In genomic region chr19:10884273-10884672, GRCh38 we compare ENCODE assay signal across 16 cellular contexts. TPM values are rescaled to one million over a fixed set of nuclear protein-coding genes. Genes with fewer than 3 reads are reported as not detected.
DNase-seq lines count a peak whose midpoint lies in the region; ATAC-seq and TF ChIP-seq lines count a peak whose summit lies in the region.
"Had no signal": no experiment of that assay in that cellular context is flagged by ENCODE, and none has a peak within 500 bp of the region (broad histone marks: within the 10 kb centered on the region; RNA-seq: fewer than 3 reads in every experiment).

No MANE protein-coding gene starts in this region.

- TF ChIP-seq CTCF in WERI-Rb-1 (IDR thresholded peaks at IDR 0.05; ENCODE audit: low read depth, low read length) (no peak), right lobe of liver (IDR thresholded peaks at IDR 0.05) (no peak)

- DNase-seq in HCEC 1CT, result peak; percentile 85
- DNase-seq in WERI-Rb-1, result no peak
- DNase-seq in fibroblast of the conjunctiva (ENCODE audit: low read depth), result peak; percentile 29
- DNase-seq in nucleus accumbens (lab: John Stamatoyannopoulos, UW), result no peak
- no peak for DNase-seq in DMS153 (lab: John Stamatoyannopoulos, UW)
- DNase-seq in right lobe of liver, result no peak
- DNase-seq in stimulated activated naive CD8-positive, alpha-beta T cell treated with anti-CD3 and anti-CD28 coated beads, Interleukin-15, amount 100 ng/mL, for 72 hours, result no peak
- DNase-seq: activated CD4-positive, alpha-beta memory T cell treated with anti-CD3 and anti-CD28 coated beads, Interleukin-2, amount 10 ng/mL, durations not matched to agents 7 days and 5 days; H9; KBM-7; NCI-H2107; pancreas; stimulated activated naive B cell treated with anti-CD40 and anti-IgM and Interleukin-4, amounts not matched to agents 10 μg/mL and 1 μg/mL and 100 μg/mL, for 72 hours; T-helper 17 cell had no signal

- H3K4me1 ChIP-seq in stomach smooth muscle (ENCODE audit: control insufficient read depth, insufficient read depth, low read length) (peaks cover 46% of the 10 kb centered on the region), right lobe of liver (peaks cover 0 to 28% (median 15%) of the 10 kb centered on the region in 4 donors)

- intact Hi-C loops in right lobe of liver (cut with DNase I), result no loop called here

- 100% methylated on average over 2 of the region's 2 CpGs for WGBS in right lobe of liver (ENCODE audit: insufficient coverage, low coverage, low lambda C conversion rate, missing lambda C conversion rate)

- H3K36me3 ChIP-seq in WERI-Rb-1, result peaks cover 28% of the 10 kb centered on the region
- no peaks in the 10 kb centered on the region for H3K36me3 ChIP-seq in stomach smooth muscle (ENCODE audit: control insufficient read depth in 2 of 2, insufficient read depth in 2 of 2, low read length in 2 of 2)
- H3K36me3 ChIP-seq in right lobe of liver, result no peaks in the 10 kb centered on the region
- H3K36me3 ChIP-seq: pancreas had no signal

- H3K4me1 Mint-ChIP-seq in stimulated activated naive CD8-positive, alpha-beta T cell treated with anti-CD3 and anti-CD28 coated beads, Interleukin-15, amount 100 ng/mL, for 72 hours, result peaks cover 37% of the 10 kb centered on the region

- no peak for TF ChIP-seq POLR2A in right lobe of liver (IDR thresholded peaks at IDR 0.05)

- no peak overlapping the region for H3K4me3 Mint-ChIP-seq in stimulated activated naive CD8-positive, alpha-beta T cell treated with anti-CD3 and anti-CD28 coated beads, Interleukin-15, amount 100 ng/mL, for 72 hours
- H3K4me3 Mint-ChIP-seq: activated CD4-positive, alpha-beta memory T cell treated with anti-CD3 and anti-CD28 coated beads, Interleukin-2, amount 10 ng/mL, durations not matched to agents 7 days and 5 days; stimulated activated naive B cell treated with anti-CD40 and anti-IgM and Interleukin-4, amounts not matched to agents 10 μg/mL and 1 μg/mL and 100 μg/mL, for 72 hours; T-helper 17 cell had no signal

- no peak for ATAC-seq in right lobe of liver
- ATAC-seq in stimulated activated naive CD8-positive, alpha-beta T cell treated with anti-CD3 and anti-CD28 coated beads, Interleukin-15, amount 100 ng/mL, for 72 hours, result no peak
- ATAC-seq: activated naive CD4-positive, alpha-beta T cell treated with anti-CD3 and anti-CD28 coated beads, Interleukin-2, amount 50 U/mL, for 72 hours; pancreas; stimulated activated naive B cell treated with anti-CD40 and anti-IgM and Interleukin-4, amounts not matched to agents 10 μg/mL and 1 μg/mL and 100 μg/mL, for 72 hours; T-helper 17 cell had no signal

- H3K9me3 ChIP-seq in WERI-Rb-1 (ENCODE audit: severe bottlenecking), result no peaks in the 10 kb centered on the region
- H3K9me3 ChIP-seq in stomach smooth muscle (ENCODE audit: control insufficient read depth in 2 of 2, low read length in 2 of 2), result no peaks in the 10 kb centered on the region
- H3K9me3 ChIP-seq in right lobe of liver, result no peaks in the 10 kb centered on the region
- H3K9me3 ChIP-seq: pancreas had no signal

- no peaks in the 10 kb centered on the region for H3K27me3 ChIP-seq in WERI-Rb-1 (ENCODE audit: insufficient read depth, low read depth, severe bottlenecking)
- H3K27me3 ChIP-seq in stomach smooth muscle (ENCODE audit: control insufficient read depth in 1 of 2, insufficient read depth in 2 of 2, low read length in 2 of 2), result no peaks in the 10 kb centered on the region
- H3K27me3 ChIP-seq in right lobe of liver, result no peaks in the 10 kb centered on the region
- H3K27me3 ChIP-seq: pancreas had no signal

- H3K4me3 ChIP-seq in WERI-Rb-1 (ENCODE audit: low read depth, low read length), result no peak overlapping the region
- H3K4me3 ChIP-seq in stomach smooth muscle (ENCODE audit: low read length in 2 of 2), result no peak overlapping the region
- H3K4me3 ChIP-seq in right lobe of liver, result no peak overlapping the region
- H3K4me3 ChIP-seq: pancreas had no signal

- H3K27me3 Mint-ChIP-seq in stimulated activated naive CD8-positive, alpha-beta T cell treated with anti-CD3 and anti-CD28 coated beads, Interleukin-15, amount 100 ng/mL, for 72 hours, result no peaks in the 10 kb centered on the region
- H3K27me3 Mint-ChIP-seq: activated CD4-positive, alpha-beta memory T cell treated with anti-CD3 and anti-CD28 coated beads, Interleukin-2, amount 10 ng/mL, durations not matched to agents 7 days and 5 days; stimulated activated naive B cell treated with anti-CD40 and anti-IgM and Interleukin-4, amounts not matched to agents 10 μg/mL and 1 μg/mL and 100 μg/mL, for 72 hours; T-helper 17 cell had no signal

- no peaks in the 10 kb centered on the region for H3K9me3 Mint-ChIP-seq in stimulated activated naive CD8-positive, alpha-beta T cell treated with anti-CD3 and anti-CD28 coated beads, Interleukin-15, amount 100 ng/mL, for 72 hours
- H3K9me3 Mint-ChIP-seq: activated CD4-positive, alpha-beta memory T cell treated with anti-CD3 and anti-CD28 coated beads, Interleukin-2, amount 10 ng/mL, durations not matched to agents 7 days and 5 days; activated naive CD4-positive, alpha-beta T cell treated with anti-CD3 and anti-CD28 coated beads, Interleukin-2, amount 50 U/mL, for 72 hours; H9 had no signal

- H3K9ac ChIP-seq in stomach smooth muscle (ENCODE audit: low read length in 2 of 2), result no peak overlapping the region

- H3K27ac ChIP-seq in WERI-Rb-1 (peak overlapping the region; percentile 53), stomach smooth muscle (ENCODE audit: low read length) (peak overlapping the region; percentile 53), right lobe of liver (no peak overlapping the region)
- H3K27ac ChIP-seq: pancreas had no signal

- no peak overlapping the region for H3K27ac Mint-ChIP-seq in stimulated activated naive CD8-positive, alpha-beta T cell treated with anti-CD3 and anti-CD28 coated beads, Interleukin-15, amount 100 ng/mL, for 72 hours
- H3K27ac Mint-ChIP-seq: activated CD4-positive, alpha-beta memory T cell treated with anti-CD3 and anti-CD28 coated beads, Interleukin-2, amount 10 ng/mL, durations not matched to agents 7 days and 5 days; T-helper 17 cell had no signal

RNA-seq across cellular contexts. Expression of gene CARM1, which starts 12.9 kb away (rescaled TPM):
- total RNA-seq in right lobe of liver, result 10 to 100 TPM; 13.7 to 20.5 (median 17.5) TPM

RNA-seq across cellular contexts. Expression of gene C19orf38, which starts 36.1 kb away (rescaled TPM):
- total RNA-seq in right lobe of liver, result 1 to 10 TPM in 5 of 6 experiments, under 1 TPM in 1; 0.58 to 2.7 (median 1.4) TPM
- total RNA-seq: H9 had no signal

RNA-seq across cellular contexts. Expression of gene YIPF2, which starts 44.2 kb away (rescaled TPM):
- total RNA-seq in right lobe of liver, result 10 to 100 TPM; 23.5 to 46.1 (median 31.4) TPM

RNA-seq across cellular contexts. Expression of gene TIMM29, which starts 44.3 kb away (rescaled TPM):
- total RNA-seq in right lobe of liver, result 10 to 100 TPM; 10.2 to 15.7 (median 11.6) TPM

RNA-seq across cellular contexts. Expression of gene TMED1, which starts 48.3 kb away (rescaled TPM):
- 10 to 100 TPM; 19.1 to 24.1 (median 21.7) TPM for total RNA-seq in right lobe of liver

Comparison
In these comparisons a context has a peak if more than half of its experiments do, and no peak if none do; other contexts are left out.
1. DNase-seq: peak in HCEC 1CT (single experiment) and fibroblast of the conjunctiva (single experiment); none in WERI-Rb-1 (single experiment), nucleus accumbens (0 of 56), DMS153 (single experiment), right lobe of liver (0 of 3) and stimulated activated naive CD8-positive, alpha-beta T cell treated with anti-CD3 and anti-CD28 coated beads, Interleukin-15, amount 100 ng/mL, for 72 hours (0 of 2).
2. H3K27ac ChIP-seq: peak in WERI-Rb-1 (single experiment) and stomach smooth muscle (single experiment); none in right lobe of liver (0 of 3).